ENCODE assay signal across 20 cellular contexts in the genomic region with DNA sequence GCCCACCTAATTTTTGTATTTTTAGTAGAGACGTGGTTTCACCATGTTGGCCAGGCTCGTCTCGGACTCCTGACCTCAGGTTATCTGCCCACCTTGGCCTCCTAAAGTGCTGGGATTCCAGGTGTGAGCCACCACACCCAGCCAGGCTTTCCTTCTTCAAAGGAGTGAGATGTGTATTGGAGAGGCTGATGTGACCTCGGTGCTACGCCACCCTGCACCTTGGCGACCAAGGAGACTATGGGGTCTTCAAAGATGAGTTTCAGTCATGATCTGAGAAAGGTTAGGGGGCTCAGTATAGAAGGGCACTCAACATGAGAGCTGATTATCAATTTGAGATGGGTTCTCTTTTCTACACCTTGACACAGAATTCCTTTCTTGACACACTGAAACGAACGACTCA.
DNase-seq lines count a peak whose midpoint lies in the region; ATAC-seq, FAIRE-seq and TF ChIP-seq lines count a peak whose summit lies in the region.
"Had no signal": no experiment of that assay in that cellular context is flagged by ENCODE, and none has a peak within 500 bp of the region (broad histone marks: within the 10 kb centered on the region; RNA-seq: fewer than 3 reads in every experiment).

No MANE protein-coding gene starts in this region.

- peaks cover 19% of the 10 kb centered on the region for H3K4me1 Mint-ChIP-seq in astrocyte (ENCODE audit: low read depth, unreplicated experiment)
- H3K4me1 Mint-ChIP-seq: CD4-positive, alpha-beta memory T cell had no signal

- no peak overlapping the region for H3K4me2 ChIP-seq in astrocyte (ENCODE audit: low read length)

- DNase-seq in left ventricle myocardium inferior (no peak), left ventricle myocardium superior (no peak), WERI-Rb-1 (no peak), astrocyte (ENCODE audit: low read depth) (no peak), ovary (peak in 3 of 5 donors; percentile 12 to 33 (median 18))
- DNase-seq in activated CD4-positive, alpha-beta T cell treated with anti-CD3 and anti-CD28 coated beads, Interleukin-2, amount 50 U/mL, for 1 hour: no peak
- DNase-seq: C1 segment of cervical spinal cord; Calu3; CD4-positive, alpha-beta memory T cell; COR-L47; DMS53; DMS79 treated with DMSO at 0.1 percent for 48 hours; GF-D8; GM23248; H7; HCEC 1CT had no signal

- H3K79me2 ChIP-seq in astrocyte (ENCODE audit: insufficient read depth, low read length): no peaks in the 10 kb centered on the region

- H3K27me3 Mint-ChIP-seq in astrocyte (ENCODE audit: low read depth, unreplicated experiment): no peaks in the 10 kb centered on the region
- H3K27me3 Mint-ChIP-seq: CD4-positive, alpha-beta memory T cell had no signal

- TF ChIP-seq EP300 in ovary (IDR thresholded peaks at IDR 0.05): no peak

- no peak for FAIRE-seq in astrocyte (lab: Jason Lieb, UNC)
- FAIRE-seq: GM12891, GM18507, H1 had no signal

- TF ChIP-seq CTCF in left ventricle myocardium inferior (IDR thresholded peaks at IDR 0.05; ENCODE audit: borderline replicate concordance) (no peak), WERI-Rb-1 (IDR thresholded peaks at IDR 0.05; ENCODE audit: low read depth, low read length) (no peak), astrocyte (IDR thresholded peaks at IDR 0.05; ENCODE audit: insufficient read depth, low read depth, low read length) (no peak), ovary (IDR thresholded peaks at IDR 0.05) (no peak)

- ATAC-seq in left ventricle myocardium superior (no peak), GM21576 (IDR thresholded peaks at IDR 0.05; ENCODE audit: unreplicated experiment) (no peak)

- intact Hi-C loops in left ventricle myocardium inferior (cut with micrococcal nuclease) (no loop called here), left ventricle myocardium superior (cut with micrococcal nuclease) (no loop called here), ovary (cut with DNase I) (no loop called here)

- peak overlapping the region; percentile 56 for H3K27ac Mint-ChIP-seq in astrocyte (ENCODE audit: unreplicated experiment)
- H3K27ac Mint-ChIP-seq: CD4-positive, alpha-beta memory T cell had no signal

- no peaks in the 10 kb centered on the region for H3K36me3 ChIP-seq in left ventricle myocardium inferior
- no peaks in the 10 kb centered on the region for H3K36me3 ChIP-seq in WERI-Rb-1
- H3K36me3 ChIP-seq in astrocyte (ENCODE audit: insufficient read depth, low read length): no peaks in the 10 kb centered on the region
- no peaks in the 10 kb centered on the region for H3K36me3 ChIP-seq in ovary

- no peaks in the 10 kb centered on the region for H4K20me1 ChIP-seq in astrocyte (ENCODE audit: insufficient read depth, low read length)

- H3K9me3 ChIP-seq in left ventricle myocardium inferior (replicated peaks): no peaks in the 10 kb centered on the region
- H3K9me3 ChIP-seq in WERI-Rb-1 (ENCODE audit: severe bottlenecking): no peaks in the 10 kb centered on the region
- H3K9me3 ChIP-seq in astrocyte (ENCODE audit: insufficient read depth, low read depth, low read length): no peaks in the 10 kb centered on the region
- H3K9me3 ChIP-seq in ovary: no peaks in the 10 kb centered on the region

- no peaks in the 10 kb centered on the region for H3K27me3 ChIP-seq in left ventricle myocardium inferior (ENCODE audit: low read depth)
- no peaks in the 10 kb centered on the region for H3K27me3 ChIP-seq in WERI-Rb-1 (ENCODE audit: insufficient read depth, low read depth, severe bottlenecking)
- H3K27me3 ChIP-seq in astrocyte (ENCODE audit: insufficient read depth, low read length): no peaks in the 10 kb centered on the region
- H3K27me3 ChIP-seq in ovary: no peaks in the 10 kb centered on the region

- no peak for TF ChIP-seq POLR2A in ovary (IDR thresholded peaks at IDR 0.05)

- H3K27ac ChIP-seq in left ventricle myocardium inferior (replicated peaks) (peak overlapping the region; percentile 62), WERI-Rb-1 (peak overlapping the region; percentile 63), astrocyte (ENCODE audit: low read depth, low read length) (no peak overlapping the region), ovary (peak overlapping the region in 1 of 2 donors; percentile 29)
- H3K27ac ChIP-seq: GM23248 had no signal

- H3K4me3 Mint-ChIP-seq in astrocyte (ENCODE audit: unreplicated experiment): no peak overlapping the region
- H3K4me3 Mint-ChIP-seq: CD4-positive, alpha-beta memory T cell had no signal

- 78 to 86% (median 82%) methylated on average over 8 of the region's 8 CpGs for WGBS in ovary, 3 donors

- H3K4me1 ChIP-seq in left ventricle myocardium inferior: peaks cover 81% of the 10 kb centered on the region
- H3K4me1 ChIP-seq in astrocyte (ENCODE audit: insufficient read depth, low read length): no peaks in the 10 kb centered on the region
- peaks cover 8% of the 10 kb centered on the region for H3K4me1 ChIP-seq in ovary (ENCODE audit: insufficient read depth)

- H3K9me3 Mint-ChIP-seq in astrocyte (ENCODE audit: unreplicated experiment): no peaks in the 10 kb centered on the region

- no peak overlapping the region for H2AFZ ChIP-seq in astrocyte (ENCODE audit: low read depth, low read length)
- H2AFZ ChIP-seq: GM23248 had no signal

- peaks cover 2% of the 10 kb centered on the region for H3K36me3 Mint-ChIP-seq in astrocyte (ENCODE audit: low read depth, unreplicated experiment)
- H3K36me3 Mint-ChIP-seq: CD4-positive, alpha-beta memory T cell had no signal

- H3K9ac ChIP-seq in astrocyte (ENCODE audit: low read length): no peak overlapping the region
- H3K9ac ChIP-seq: GM23248 had no signal

- no peak overlapping the region for H3K4me3 ChIP-seq in left ventricle myocardium inferior
- H3K4me3 ChIP-seq in WERI-Rb-1 (ENCODE audit: low read depth, low read length): no peak overlapping the region
- no peak overlapping the region for H3K4me3 ChIP-seq in astrocyte (ENCODE audit: insufficient read depth, low read depth, low read length)
- no peak overlapping the region for H3K4me3 ChIP-seq in ovary
- H3K4me3 ChIP-seq: GM23248 had no signal

Comparison
In these comparisons a context has a peak if more than half of its experiments do, and no peak if none do; other contexts are left out.
1. DNase-seq: peak in ovary (3 of 5); none in left ventricle myocardium inferior (single experiment), left ventricle myocardium superior (single experiment), WERI-Rb-1 (single experiment), astrocyte (single experiment) and activated CD4-positive, alpha-beta T cell treated with anti-CD3 and anti-CD28 coated beads, Interleukin-2, amount 50 U/mL, for 1 hour (single experiment).